In the genomic region with DNA sequence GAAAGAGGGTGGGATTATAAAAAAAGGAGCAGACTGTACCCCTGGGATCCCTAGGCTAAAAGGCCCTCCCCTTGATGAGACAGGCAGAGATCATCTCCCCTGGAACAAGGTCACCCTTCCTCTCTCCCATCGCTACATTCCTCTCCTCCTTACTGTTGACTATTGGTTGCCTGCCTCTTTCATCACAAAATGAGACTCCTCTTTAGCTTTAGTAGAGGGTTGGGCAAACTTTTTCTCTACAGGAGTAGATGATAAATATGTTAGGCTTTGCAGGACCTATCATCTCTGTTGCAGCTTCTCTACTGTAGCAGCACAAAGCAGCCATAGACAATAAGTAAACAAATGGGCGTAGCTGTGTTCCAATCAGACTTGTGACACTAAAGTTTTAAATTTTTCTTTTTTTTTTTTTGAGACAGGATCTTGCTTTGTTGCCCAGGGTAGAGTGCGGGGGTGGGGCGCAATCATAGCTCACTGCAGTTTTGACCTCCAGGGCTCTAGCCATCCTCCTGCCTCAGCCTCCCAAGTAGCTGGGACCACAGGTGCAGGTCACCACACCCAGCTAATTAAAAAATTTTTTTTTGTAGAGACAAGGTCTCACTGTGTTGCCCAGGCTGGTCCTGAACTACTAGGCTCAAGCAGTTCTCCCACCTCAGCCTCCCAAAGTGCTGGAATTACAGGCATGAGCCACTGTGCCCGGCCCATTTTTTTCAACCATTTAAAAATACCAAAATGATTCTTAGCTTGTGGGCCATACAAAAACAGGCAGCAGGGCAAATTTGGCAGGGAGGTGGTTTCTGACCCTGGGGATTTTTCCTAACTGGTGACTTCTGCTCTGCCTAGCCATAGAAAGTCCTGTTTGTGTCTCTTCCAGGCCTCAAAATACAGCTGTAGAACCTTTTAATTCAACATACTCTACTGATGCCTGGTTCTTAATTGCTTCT, we compare ENCODE assay signal across 8 cellular contexts. TPM values are rescaled to one million over a fixed set of nuclear protein-coding genes. Genes with fewer than 3 reads are reported as not detected.
A peak's percentile ranks its signal among the peaks of the same experiment; 100 is the strongest.
DNase-seq lines count a peak whose midpoint lies in the region; ATAC-seq and TF ChIP-seq lines count a peak whose summit lies in the region.

No MANE protein-coding gene starts in this region.

- H3K27me3 Mint-ChIP-seq in activated CD8-positive, alpha-beta T cell treated with anti-CD3 and anti-CD28 coated beads for 36 hours, result no peaks in the 10 kb centered on the region

- CTCF ChIA-PET in activated CD8-positive, alpha-beta T cell treated with anti-CD3 and anti-CD28 coated beads for 36 hours (lab: Charles Lee), result interaction anchor here (7.1 to 11.2 kb wide), 3 partner anchors 11 to 56 kb away, joined by 45 to 324 read pairs (median 237); partner anchors contain the start of genes ADAMTSL4, ENSA and MCL1

- POLR2A ChIA-PET in activated CD8-positive, alpha-beta T cell treated with anti-CD3 and anti-CD28 coated beads for 36 hours (lab: Charles Lee), result interaction anchor here (0.6 to 24.5 kb wide), 5 partner anchors 12 to 190 kb away, joined by 3 to 678 read pairs (median 5); partner anchors contain the start of genes ENSA, MCL1 and TARS2

- no peak for ATAC-seq in activated CD8-positive, alpha-beta T cell treated with anti-CD3 and anti-CD28 coated beads for 36 hours

- TF ChIP-seq CTCF in activated CD8-positive, alpha-beta T cell treated with anti-CD3 and anti-CD28 coated beads for 36 hours (IDR thresholded peaks at IDR 0.05), result no peak
- no peak for TF ChIP-seq CTCF in fibroblast of the aortic adventitia (IDR thresholded peaks at IDR 0.05; ENCODE audit: insufficient read depth, low read length)

- in situ Hi-C loops in KBM-7 (cut with MboI; ENCODE audit: low pct_unique_long_range_greater_than_20kb, low sequenced_read_pairs), result no loop called here

- H3K4me3 ChIP-seq in fibroblast of the aortic adventitia (ENCODE audit: low read depth, low read length) (no peak overlapping the region), skin epidermis (no peak overlapping the region)

- H3K27ac Mint-ChIP-seq in activated CD8-positive, alpha-beta T cell treated with anti-CD3 and anti-CD28 coated beads for 36 hours, result peak overlapping the region; percentile 99

- intact Hi-C loops in activated CD8-positive, alpha-beta T cell treated with anti-CD3 and anti-CD28 coated beads for 36 hours (cut with micrococcal nuclease), result loop anchor here (10.0 kb wide), 1 partner anchor 130 kb away; the partner anchor contains the start of gene GOLPH3L

- DNase-seq in HCEC 1CT (peak; percentile 64), fibroblast of the aortic adventitia (ENCODE audit: low read depth) (peak; percentile 70), NCI-H1436 (lab: John Stamatoyannopoulos, UW) (no peak), anterior cingulate cortex (lab: John Stamatoyannopoulos, UW) (no peak), KBM-7 (no peak)
- peak; percentile 61 for DNase-seq in activated CD8-positive, alpha-beta T cell treated with anti-CD3 and anti-CD28 coated beads for 36 hours
- DNase-seq in stimulated activated CD4-positive, alpha-beta T cell treated with anti-CD3 and anti-CD28 coated beads, Interleukin-1b, Interleukin-23, amount 100 ng/mL, for 48 hours, result no peak

- H3K27ac ChIP-seq in skin epidermis, result peak overlapping the region; percentile 25 to 100 (median 99)

- H3K4me1 Mint-ChIP-seq in activated CD8-positive, alpha-beta T cell treated with anti-CD3 and anti-CD28 coated beads for 36 hours (ENCODE audit: low read depth), result peaks cover 68% of the 10 kb centered on the region

- no peaks in the 10 kb centered on the region for H3K9me3 Mint-ChIP-seq in activated CD8-positive, alpha-beta T cell treated with anti-CD3 and anti-CD28 coated beads for 36 hours

- peak overlapping the region; percentile 88 for H3K4me3 Mint-ChIP-seq in activated CD8-positive, alpha-beta T cell treated with anti-CD3 and anti-CD28 coated beads for 36 hours

- peaks cover 9% of the 10 kb centered on the region for H3K36me3 Mint-ChIP-seq in activated CD8-positive, alpha-beta T cell treated with anti-CD3 and anti-CD28 coated beads for 36 hours (ENCODE audit: low read depth)

RNA-seq across cellular contexts. Expression of gene MCL1, which starts 15.1 kb away (rescaled TPM):
- total RNA-seq in activated CD8-positive, alpha-beta T cell treated with anti-CD3 and anti-CD28 coated beads for 36 hours, result 100 to 1,000 TPM; 207 TPM
- 130 and 212 TPM in 2 replicates for total RNA-seq in fibroblast of the aortic adventitia (ENCODE audit: low replicate concordance)

RNA-seq across cellular contexts. Expression of gene ADAMTSL4, which starts 15.1 kb away (rescaled TPM):
- total RNA-seq in activated CD8-positive, alpha-beta T cell treated with anti-CD3 and anti-CD28 coated beads for 36 hours, result under 1 TPM; 0.11 to 0.20 TPM
- total RNA-seq in fibroblast of the aortic adventitia (ENCODE audit: low replicate concordance), result 11.9 and 13.0 TPM in 2 replicates

RNA-seq across cellular contexts. Expression of gene FALEC, which starts 48.8 kb away (rescaled TPM):
- not detected for total RNA-seq in activated CD8-positive, alpha-beta T cell treated with anti-CD3 and anti-CD28 coated beads for 36 hours
- not detected in 2 replicates for total RNA-seq in fibroblast of the aortic adventitia (ENCODE audit: low replicate concordance)

RNA-seq across cellular contexts. Expression of gene ECM1, which starts 56.4 kb away (rescaled TPM):
- total RNA-seq in activated CD8-positive, alpha-beta T cell treated with anti-CD3 and anti-CD28 coated beads for 36 hours, result under 1 TPM; 0.74 to 0.81 TPM
- 8.0 and 45.2 TPM in 2 replicates for total RNA-seq in fibroblast of the aortic adventitia (ENCODE audit: low replicate concordance)

Comparison
In these comparisons a context has a peak if more than half of its experiments do, and no peak if none do; other contexts are left out.
1. DNase-seq: peak in HCEC 1CT (single experiment), activated CD8-positive, alpha-beta T cell treated with anti-CD3 and anti-CD28 coated beads for 36 hours (single experiment) and fibroblast of the aortic adventitia (single experiment); none in NCI-H1436 (single experiment), anterior cingulate cortex (0 of 58), KBM-7 (single experiment) and stimulated activated CD4-positive, alpha-beta T cell treated with anti-CD3 and anti-CD28 coated beads, Interleukin-1b, Interleukin-23, amount 100 ng/mL, for 48 hours (single experiment).
2. RNA of gene ADAMTSL4, which starts 15.1 kb away (total RNA-seq): 11.9 to 13.0 TPM in fibroblast of the aortic adventitia; 0.11 to 0.20 TPM in activated CD8-positive, alpha-beta T cell treated with anti-CD3 and anti-CD28 coated beads for 36 hours; every median in the first group is over 10 times any median in the second.